13 cellular contexts compared by ENCODE assay signal in the genomic region with DNA sequence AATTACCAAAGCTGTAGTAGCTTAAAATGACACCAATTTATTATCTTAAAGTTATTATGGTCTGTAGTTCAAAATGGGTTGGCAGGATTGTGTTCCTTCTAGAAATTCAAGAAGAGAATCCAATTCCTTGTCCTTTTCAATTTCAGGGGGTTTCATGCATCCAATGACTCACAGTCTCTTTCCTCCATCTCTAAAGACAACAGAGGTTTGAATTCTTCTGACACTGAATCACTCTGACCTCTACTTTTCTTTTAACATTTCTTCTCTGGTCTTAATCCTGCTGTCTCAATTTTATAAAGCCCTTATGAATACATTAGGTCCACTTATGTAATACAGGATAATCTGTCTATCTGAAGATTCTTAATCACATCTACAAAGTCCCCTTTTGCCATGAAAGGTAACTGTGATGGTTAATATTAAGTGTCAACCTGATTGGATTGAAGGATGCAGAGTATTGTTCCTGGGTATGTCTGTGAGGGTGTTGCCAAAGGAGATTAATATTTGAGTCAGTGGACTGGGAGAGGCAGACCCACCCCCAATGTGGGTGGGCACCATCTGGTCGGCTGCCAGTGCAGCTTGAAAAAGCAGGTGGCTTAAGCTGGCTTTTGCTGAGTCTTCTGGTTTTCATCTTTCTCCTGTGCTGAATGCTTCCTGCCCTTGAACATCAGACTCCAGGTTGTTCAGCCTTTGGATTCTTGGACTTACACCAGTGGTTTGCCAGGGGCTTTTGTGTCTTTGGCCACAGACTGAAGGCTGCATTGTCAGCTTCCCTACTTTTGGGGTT.
DNase-seq lines count a peak whose midpoint lies in the region; ATAC-seq and TF ChIP-seq lines count a peak whose summit lies in the region.
"Had no signal": no experiment of that assay in that cellular context is flagged by ENCODE, and none has a peak within 500 bp of the region (broad histone marks: within the 10 kb centered on the region; RNA-seq: fewer than 3 reads in every experiment).

No MANE protein-coding gene starts in this region.

- H2AFZ ChIP-seq in neuronal stem cell (ENCODE audit: low read length) = peak overlapping the region; percentile 15

- no peaks in the 10 kb centered on the region for H3K27me3 ChIP-seq in neuronal stem cell (ENCODE audit: control insufficient read depth in 3 of 3, insufficient read depth in 3 of 3, low read depth in 1 of 3, low read length in 3 of 3)
- no peaks in the 10 kb centered on the region for H3K27me3 ChIP-seq in esophagus squamous epithelium

- H4K91ac ChIP-seq in neuronal stem cell (ENCODE audit: low read depth, low read length, poor library complexity) = no peak overlapping the region

- H3K4me3 ChIP-seq in neuronal stem cell (ENCODE audit: low read length in 2 of 2) (no peak overlapping the region), esophagus squamous epithelium (no peak overlapping the region)

- POLR2A ChIA-PET in T-cell (lab: Charles Lee) = no interaction called here

- no peak overlapping the region for H3K14ac ChIP-seq in neuronal stem cell (ENCODE audit: low read length)

- no peak overlapping the region for H2BK120ac ChIP-seq in neuronal stem cell (ENCODE audit: low read depth, low read length)

- H3K36me3 ChIP-seq in neuronal stem cell (replicated peaks in 1 of 2; ENCODE audit: control insufficient read depth in 2 of 2, insufficient read depth in 2 of 2, low read length in 2 of 2) = no peaks in the 10 kb centered on the region
- no peaks in the 10 kb centered on the region for H3K36me3 ChIP-seq in esophagus squamous epithelium

- H4K8ac ChIP-seq in neuronal stem cell (ENCODE audit: low read depth, low read length) = no peak overlapping the region

- H2AK5ac ChIP-seq in neuronal stem cell (ENCODE audit: low read depth, low read length) = no peak overlapping the region

- ATAC-seq in T-cell (replicated peaks in 1 of 4) = no peak

- no peak overlapping the region for H2BK5ac ChIP-seq in neuronal stem cell (ENCODE audit: low read length)

- H3K27ac Mint-ChIP-seq in chondrocyte (ENCODE audit: unreplicated experiment) = peak overlapping the region; percentile 75
- no peak overlapping the region for H3K27ac Mint-ChIP-seq in activated CD4-positive, alpha-beta T cell treated with anti-CD3 and anti-CD28 coated beads, Interleukin-2, amount 10 ng/mL, durations not matched to agents 24 days and 14 days
- H3K27ac Mint-ChIP-seq in T-cell = no peak overlapping the region
- H3K27ac Mint-ChIP-seq: mesothelial cell of epicardium; T-helper 1 cell treated with Interleukin-12 subunit alpha and Interleukin-12 subunit beta and Interleukin-4 antibody, amounts not matched to agents 30 μg/mL and 1 μg/mL, for 36 hours had no signal

- no peak overlapping the region for H2BK15ac ChIP-seq in neuronal stem cell (ENCODE audit: low read length)

- DNase-seq in D341Med (ENCODE audit: low spot score) (peak; percentile 54), NCI-H226 (peak; percentile 38), chondrocyte (ENCODE audit: low spot score) (no peak), neuronal stem cell (ENCODE audit: low spot score) (no peak), hippocampal formation (lab: John Stamatoyannopoulos, UW) (no peak), esophagus squamous epithelium (lab: John Stamatoyannopoulos, UW) (no peak), T-cell (no peak)
- DNase-seq in activated CD4-positive, alpha-beta T cell treated with anti-CD3 and anti-CD28 coated beads, Interleukin-2, amount 10 ng/mL, durations not matched to agents 24 days and 14 days = no peak
- DNase-seq: activated CD4-positive, alpha-beta T cell treated with anti-CD3 and anti-CD28 coated beads for 4 hours; DMS79 treated with DMSO at 0.1 percent for 48 hours; GOT3 had no signal

- no peak overlapping the region for H3K4ac ChIP-seq in neuronal stem cell (ENCODE audit: low read length)

- no peak overlapping the region for H3K9ac ChIP-seq in neuronal stem cell (ENCODE audit: low read depth, low read length, poor library complexity)

- H3K4me3 Mint-ChIP-seq in chondrocyte (ENCODE audit: unreplicated experiment) (no peak overlapping the region), T-cell (no peak overlapping the region)
- H3K4me3 Mint-ChIP-seq in activated CD4-positive, alpha-beta T cell treated with anti-CD3 and anti-CD28 coated beads, Interleukin-2, amount 10 ng/mL, durations not matched to agents 24 days and 14 days = no peak overlapping the region
- H3K4me3 Mint-ChIP-seq: mesothelial cell of epicardium; T-helper 1 cell treated with Interleukin-12 subunit alpha and Interleukin-12 subunit beta and Interleukin-4 antibody, amounts not matched to agents 30 μg/mL and 1 μg/mL, for 36 hours had no signal

- peaks cover 39% of the 10 kb centered on the region for H3K4me1 Mint-ChIP-seq in chondrocyte (ENCODE audit: low read depth)
- no peaks in the 10 kb centered on the region for H3K4me1 Mint-ChIP-seq in activated CD4-positive, alpha-beta T cell treated with anti-CD3 and anti-CD28 coated beads, Interleukin-2, amount 10 ng/mL, durations not matched to agents 24 days and 14 days
- H3K4me1 Mint-ChIP-seq in T-cell = no peaks in the 10 kb centered on the region
- H3K4me1 Mint-ChIP-seq: mesothelial cell of epicardium had no signal

- TF ChIP-seq POLR2A in esophagus squamous epithelium (IDR thresholded peaks at IDR 0.05) = no peak

- H3K27ac ChIP-seq in neuronal stem cell (replicated peaks; ENCODE audit: low read length) (no peak overlapping the region), esophagus squamous epithelium (no peak overlapping the region)

- no peak overlapping the region for H3K18ac ChIP-seq in neuronal stem cell (ENCODE audit: low read length)

- no peaks in the 10 kb centered on the region for H3K79me1 ChIP-seq in neuronal stem cell (ENCODE audit: low read depth, low read length)

- intact Hi-C loops in activated CD4-positive, alpha-beta T cell treated with anti-CD3 and anti-CD28 coated beads, Interleukin-2, amount 10 ng/mL, durations not matched to agents 24 days and 14 days (cut with micrococcal nuclease) = no loop called here
- intact Hi-C loops in esophagus squamous epithelium (cut with DNase I) = no loop called here

- H3K23ac ChIP-seq in neuronal stem cell (ENCODE audit: low read depth, low read length, poor library complexity) = no peak overlapping the region

- no peaks in the 10 kb centered on the region for H3K36me3 Mint-ChIP-seq in chondrocyte (ENCODE audit: low read depth)
- H3K36me3 Mint-ChIP-seq in activated CD4-positive, alpha-beta T cell treated with anti-CD3 and anti-CD28 coated beads, Interleukin-2, amount 10 ng/mL, durations not matched to agents 24 days and 14 days (ENCODE audit: low read depth) = no peaks in the 10 kb centered on the region
- no peaks in the 10 kb centered on the region for H3K36me3 Mint-ChIP-seq in T-cell
- H3K36me3 Mint-ChIP-seq: mesothelial cell of epicardium had no signal

- H3K27me3 Mint-ChIP-seq in chondrocyte (ENCODE audit: low read depth) = no peaks in the 10 kb centered on the region
- no peaks in the 10 kb centered on the region for H3K27me3 Mint-ChIP-seq in activated CD4-positive, alpha-beta T cell treated with anti-CD3 and anti-CD28 coated beads, Interleukin-2, amount 10 ng/mL, durations not matched to agents 24 days and 14 days
- no peaks in the 10 kb centered on the region for H3K27me3 Mint-ChIP-seq in T-cell

- no peaks in the 10 kb centered on the region for H3K9me3 ChIP-seq in neuronal stem cell (replicated peaks in 1 of 2; ENCODE audit: control insufficient read depth in 2 of 2, insufficient read depth in 1 of 2, low read depth in 1 of 2, low read length in 2 of 2)
- no peaks in the 10 kb centered on the region for H3K9me3 ChIP-seq in esophagus squamous epithelium

- H3K4me2 ChIP-seq in neuronal stem cell (ENCODE audit: insufficient read depth, low read length, poor library complexity, severe bottlenecking) = no peak overlapping the region

- TF ChIP-seq CTCF in chondrocyte (IDR thresholded peaks at IDR 0.05) (no peak), esophagus squamous epithelium (IDR thresholded peaks at IDR 0.05) (no peak)

- CTCF ChIA-PET in T-cell (lab: Charles Lee) = no interaction called here

- H2BK12ac ChIP-seq in neuronal stem cell (ENCODE audit: low read length) = no peak overlapping the region

- WGBS in neuronal stem cell (ENCODE audit: extremely low coverage in 2 of 2, insufficient read length in 2 of 2, insufficient replicate concordance in 1 of 2), 2 donors = no CpG with 5 or more reads among the region's 1 CpG
- 0% methylated on average over 1 of the region's 1 CpG for WGBS in esophagus squamous epithelium, 2 donors

- H3K9me3 Mint-ChIP-seq in chondrocyte (ENCODE audit: low read depth) = no peaks in the 10 kb centered on the region
- H3K9me3 Mint-ChIP-seq in activated CD4-positive, alpha-beta T cell treated with anti-CD3 and anti-CD28 coated beads, Interleukin-2, amount 10 ng/mL, durations not matched to agents 24 days and 14 days = no peaks in the 10 kb centered on the region
- H3K9me3 Mint-ChIP-seq in T-cell = peaks cover 0 to 4% (median 0%) of the 10 kb centered on the region in 3 donors
- H3K9me3 Mint-ChIP-seq: mesothelial cell of epicardium; T-helper 1 cell treated with Interleukin-12 subunit alpha and Interleukin-12 subunit beta and Interleukin-4 antibody, amounts not matched to agents 30 μg/mL and 1 μg/mL, for 36 hours had no signal

- peaks cover 0 to 6% of the 10 kb centered on the region in 2 donors for H3K4me1 ChIP-seq in neuronal stem cell (ENCODE audit: control insufficient read depth in 2 of 2, insufficient read depth in 1 of 2, low read depth in 1 of 2, low read length in 2 of 2)
- H3K4me1 ChIP-seq in esophagus squamous epithelium = no peaks in the 10 kb centered on the region

Comparison
In these comparisons a context has a peak if more than half of its experiments do, and no peak if none do; other contexts are left out.
1. DNase-seq: peak in D341Med (single experiment) and NCI-H226 (single experiment); none in chondrocyte (single experiment), neuronal stem cell (single experiment), hippocampal formation (0 of 2), activated CD4-positive, alpha-beta T cell treated with anti-CD3 and anti-CD28 coated beads, Interleukin-2, amount 10 ng/mL, durations not matched to agents 24 days and 14 days (single experiment), esophagus squamous epithelium (single experiment) and T-cell (0 of 34).